In genomic region chr19:7921302-7921954, GRCh38 we compare ENCODE assay signal across 8 cellular contexts. TPM values are rescaled to one million over a fixed set of nuclear protein-coding genes. Genes with fewer than 3 reads are reported as not detected.
DNase-seq lines count a peak whose midpoint lies in the region; ATAC-seq, FAIRE-seq and TF ChIP-seq lines count a peak whose summit lies in the region.

No MANE protein-coding gene starts in this region.

- POLR2A ChIA-PET in activated CD8-positive, alpha-beta T cell treated with anti-CD3 and anti-CD28 coated beads, Interleukin-2, amount 10 ng/mL, durations not matched to agents 7 days and 5 days (lab: Charles Lee), result interaction anchor here (1.0 to 2.6 kb wide), 3 partner anchors 8 to 22 kb away, joined by 3 to 17 read pairs (median 9); partner anchors contain the start of genes MAP2K7 and TIMM44

- H3K4me3 Mint-ChIP-seq in T-helper 1 cell treated with Interleukin-12 subunit alpha and Interleukin-12 subunit beta and Interleukin-4 antibody, amounts not matched to agents 30 μg/mL and 1 μg/mL, for 36 hours, result peak overlapping the region; percentile 99
- H3K4me3 Mint-ChIP-seq in activated CD8-positive, alpha-beta T cell treated with anti-CD3 and anti-CD28 coated beads, Interleukin-2, amount 10 ng/mL, durations not matched to agents 7 days and 5 days, result peak overlapping the region; percentile 96
- peak overlapping the region; percentile 88 to 98 (median 94) for H3K4me3 Mint-ChIP-seq in immature natural killer cell

- ATAC-seq in activated CD8-positive, alpha-beta T cell treated with anti-CD3 and anti-CD28 coated beads, Interleukin-2, amount 10 ng/mL, durations not matched to agents 7 days and 5 days, result no peak

- no peak for TF ChIP-seq POLR2A in suprapubic skin (IDR thresholded peaks at IDR 0.05)

- peaks cover 29% of the 10 kb centered on the region for H3K4me1 Mint-ChIP-seq in T-helper 1 cell treated with Interleukin-12 subunit alpha and Interleukin-12 subunit beta and Interleukin-4 antibody, amounts not matched to agents 30 μg/mL and 1 μg/mL, for 36 hours (ENCODE audit: low read depth)
- peaks cover 44% of the 10 kb centered on the region for H3K4me1 Mint-ChIP-seq in activated CD8-positive, alpha-beta T cell treated with anti-CD3 and anti-CD28 coated beads, Interleukin-2, amount 10 ng/mL, durations not matched to agents 7 days and 5 days (ENCODE audit: low read depth)
- H3K4me1 Mint-ChIP-seq in immature natural killer cell, result peaks cover 22 to 33% of the 10 kb centered on the region in 2 donors

- H3K27me3 ChIP-seq in suprapubic skin, result peaks cover 27% of the 10 kb centered on the region

- CTCF ChIA-PET in activated CD8-positive, alpha-beta T cell treated with anti-CD3 and anti-CD28 coated beads, Interleukin-2, amount 10 ng/mL, durations not matched to agents 7 days and 5 days (lab: Charles Lee), result interaction anchor here (0.7 to 3.2 kb wide), 6 partner anchors 8 to 52 kb away, joined by 3 to 40 read pairs (median 14); partner anchors contain the start of genes MAP2K7 and TIMM44

- H3K27ac ChIP-seq in suprapubic skin, result peak overlapping the region; percentile 90

- WGBS in suprapubic skin, result 10% methylated on average over 2 of the region's 17 CpGs

- H3K36me3 ChIP-seq in suprapubic skin, result peaks cover 16% of the 10 kb centered on the region

- H3K9me3 Mint-ChIP-seq in T-helper 1 cell treated with Interleukin-12 subunit alpha and Interleukin-12 subunit beta and Interleukin-4 antibody, amounts not matched to agents 30 μg/mL and 1 μg/mL, for 36 hours, result no peaks in the 10 kb centered on the region
- no peaks in the 10 kb centered on the region for H3K9me3 Mint-ChIP-seq in activated CD8-positive, alpha-beta T cell treated with anti-CD3 and anti-CD28 coated beads, Interleukin-2, amount 10 ng/mL, durations not matched to agents 7 days and 5 days (ENCODE audit: insufficient read depth)
- H3K9me3 Mint-ChIP-seq in immature natural killer cell, result peaks cover 0 to 2% (median 0%) of the 10 kb centered on the region in 6 donors

- H3K27me3 Mint-ChIP-seq in T-helper 1 cell treated with Interleukin-12 subunit alpha and Interleukin-12 subunit beta and Interleukin-4 antibody, amounts not matched to agents 30 μg/mL and 1 μg/mL, for 36 hours (ENCODE audit: low read depth), result peaks cover 21% of the 10 kb centered on the region
- peaks cover 22% of the 10 kb centered on the region for H3K27me3 Mint-ChIP-seq in activated CD8-positive, alpha-beta T cell treated with anti-CD3 and anti-CD28 coated beads, Interleukin-2, amount 10 ng/mL, durations not matched to agents 7 days and 5 days (ENCODE audit: low read depth)
- H3K27me3 Mint-ChIP-seq in immature natural killer cell (ENCODE audit: low read depth in 3 of 3), result peaks cover 22 to 33% (median 32%) of the 10 kb centered on the region in 3 donors

- peak overlapping the region; percentile 77 for H3K4me3 ChIP-seq in suprapubic skin

- no peak for TF ChIP-seq CTCF in suprapubic skin (IDR thresholded peaks at IDR 0.05)

- no peaks in the 10 kb centered on the region for H3K9me3 ChIP-seq in suprapubic skin

- no peak for FAIRE-seq in frontal cortex (lab: Jason Lieb, UNC)

- no peak for TF ChIP-seq EP300 in suprapubic skin (IDR thresholded peaks at IDR 0.05)

- DNase-seq in T-helper 1 cell (no peak), immature natural killer cell (no peak), suprapubic skin (ENCODE audit: low spot score in 2 of 2) (no peak), frontal cortex (ENCODE audit: low spot score in 2 of 2) (no peak), NK-92 (lab: John Stamatoyannopoulos, UW; ENCODE audit: unreplicated experiment) (no peak)
- no peak for DNase-seq in activated CD8-positive, alpha-beta T cell treated with anti-CD3 and anti-CD28 coated beads, Interleukin-2, amount 10 ng/mL, durations not matched to agents 7 days and 5 days
- DNase-seq in effector CD4-positive, alpha-beta T cell, result no peak

- peaks cover 86% of the 10 kb centered on the region for H3K4me1 ChIP-seq in suprapubic skin

- H3K27ac Mint-ChIP-seq in T-helper 1 cell treated with Interleukin-12 subunit alpha and Interleukin-12 subunit beta and Interleukin-4 antibody, amounts not matched to agents 30 μg/mL and 1 μg/mL, for 36 hours, result peak overlapping the region; percentile 99
- peak overlapping the region; percentile 94 for H3K27ac Mint-ChIP-seq in activated CD8-positive, alpha-beta T cell treated with anti-CD3 and anti-CD28 coated beads, Interleukin-2, amount 10 ng/mL, durations not matched to agents 7 days and 5 days
- H3K27ac Mint-ChIP-seq in immature natural killer cell, result peak overlapping the region; percentile 92 to 98 (median 94)

- H3K36me3 Mint-ChIP-seq in T-helper 1 cell treated with Interleukin-12 subunit alpha and Interleukin-12 subunit beta and Interleukin-4 antibody, amounts not matched to agents 30 μg/mL and 1 μg/mL, for 36 hours (ENCODE audit: low read depth), result peaks cover 6% of the 10 kb centered on the region
- peaks cover 10% of the 10 kb centered on the region for H3K36me3 Mint-ChIP-seq in activated CD8-positive, alpha-beta T cell treated with anti-CD3 and anti-CD28 coated beads, Interleukin-2, amount 10 ng/mL, durations not matched to agents 7 days and 5 days (ENCODE audit: low read depth)
- H3K36me3 Mint-ChIP-seq in immature natural killer cell, result no peaks in the 10 kb centered on the region

RNA-seq across cellular contexts. Expression of gene SNAPC2, which starts 1.3 kb away (rescaled TPM):
- total RNA-seq in activated CD8-positive, alpha-beta T cell treated with anti-CD3 and anti-CD28 coated beads, Interleukin-2, amount 10 ng/mL, durations not matched to agents 7 days and 5 days, result 10 to 100 TPM; 18.6 to 19.0 TPM
- 10 to 100 TPM; 15.6 to 31.1 (median 17.0) TPM for polyA plus RNA-seq in immature natural killer cell
- 10 to 100 TPM; 11.1 to 22.3 (median 19.6) TPM for total RNA-seq in suprapubic skin
- 4.9 TPM for total RNA-seq in frontal cortex

RNA-seq across cellular contexts. Expression of gene CTXN1, which starts 4.5 kb away (rescaled TPM):
- total RNA-seq in activated CD8-positive, alpha-beta T cell treated with anti-CD3 and anti-CD28 coated beads, Interleukin-2, amount 10 ng/mL, durations not matched to agents 7 days and 5 days, result under 1 TPM; 0.31 to 0.37 TPM
- not detected for polyA plus RNA-seq in immature natural killer cell
- total RNA-seq in suprapubic skin (1 to 10 TPM; 1.2 to 3.6 (median 2.6) TPM), frontal cortex (9.4 TPM)

RNA-seq across cellular contexts. Expression of gene TGFBR3L, which starts 6.8 kb away (rescaled TPM):
- 1 to 10 TPM; 2.7 to 3.6 TPM for total RNA-seq in activated CD8-positive, alpha-beta T cell treated with anti-CD3 and anti-CD28 coated beads, Interleukin-2, amount 10 ng/mL, durations not matched to agents 7 days and 5 days
- polyA plus RNA-seq in immature natural killer cell, result under 1 TPM in 1 of 3 donors, not detected in 2; 0.86 TPM
- not detected for total RNA-seq in suprapubic skin
- total RNA-seq in frontal cortex, result not detected

RNA-seq across cellular contexts. Expression of gene MAP2K7, which starts 17.8 kb away (rescaled TPM):
- total RNA-seq in activated CD8-positive, alpha-beta T cell treated with anti-CD3 and anti-CD28 coated beads, Interleukin-2, amount 10 ng/mL, durations not matched to agents 7 days and 5 days, result 10 to 100 TPM; 36.5 to 39.9 TPM
- polyA plus RNA-seq in immature natural killer cell, result 1 to 10 TPM; 2.0 to 4.4 (median 2.7) TPM
- 10 to 100 TPM; 25.1 to 52.4 (median 29.3) TPM for total RNA-seq in suprapubic skin
- total RNA-seq in frontal cortex, result 5.7 TPM

RNA-seq across cellular contexts. Expression of gene TIMM44, which starts 22.0 kb away (rescaled TPM):
- 10 to 100 TPM; 63.6 to 69.6 TPM for total RNA-seq in activated CD8-positive, alpha-beta T cell treated with anti-CD3 and anti-CD28 coated beads, Interleukin-2, amount 10 ng/mL, durations not matched to agents 7 days and 5 days
- polyA plus RNA-seq in immature natural killer cell, result 10 to 100 TPM; 12.7 to 22.1 (median 14.7) TPM
- 10 to 100 TPM; 34.6 to 85.1 (median 54.5) TPM for total RNA-seq in suprapubic skin
- 26.9 TPM for total RNA-seq in frontal cortex
